ENCODE assay signal across 9 cellular contexts in genomic region chr1:226135059-226135651, GRCh38. TPM values are rescaled to one million over a fixed set of nuclear protein-coding genes. Genes with fewer than 3 reads are reported as not detected.
DNase-seq lines count a peak whose midpoint lies in the region; ATAC-seq and TF ChIP-seq lines count a peak whose summit lies in the region.
"Had no signal": no experiment of that assay in that cellular context is flagged by ENCODE, and none has a peak within 500 bp of the region (broad histone marks: within the 10 kb centered on the region; RNA-seq: fewer than 3 reads in every experiment).

No MANE protein-coding gene starts in this region.

- no peak overlapping the region for H3K4me3 Mint-ChIP-seq in neural progenitor cell
- H3K4me3 Mint-ChIP-seq: activated naive CD8-positive, alpha-beta T cell treated with anti-CD3 and anti-CD28 coated beads, Interleukin-2, amount 10 ng/mL, durations not matched to agents 7 days and 5 days had no signal

- H3K79me2 ChIP-seq in neural progenitor cell (ENCODE audit: low read depth) = no peaks in the 10 kb centered on the region

- H3K27me3 ChIP-seq in neural progenitor cell = no peaks in the 10 kb centered on the region

- H4K20me1 ChIP-seq in neural progenitor cell (ENCODE audit: low read depth) = no peaks in the 10 kb centered on the region

- H3K9me3 ChIP-seq in neural progenitor cell (ENCODE audit: low read depth) = no peaks in the 10 kb centered on the region

- H3K9me3 Mint-ChIP-seq in neural progenitor cell = no peaks in the 10 kb centered on the region
- H3K9me3 Mint-ChIP-seq: activated naive CD8-positive, alpha-beta T cell treated with anti-CD3 and anti-CD28 coated beads, Interleukin-2, amount 10 ng/mL, durations not matched to agents 7 days and 5 days had no signal

- TF ChIP-seq CTCF in neural progenitor cell (IDR thresholded peaks at IDR 0.05) = no peak

- peak overlapping the region; percentile 24 for H3K4me2 ChIP-seq in neural progenitor cell

- no peaks in the 10 kb centered on the region for H3K36me3 Mint-ChIP-seq in neural progenitor cell

- no peaks in the 10 kb centered on the region for H3K36me3 ChIP-seq in neural progenitor cell

- H3K9ac ChIP-seq in neural progenitor cell = no peak overlapping the region

- H3K27me3 Mint-ChIP-seq in neural progenitor cell (ENCODE audit: insufficient read depth, low read depth) = peaks cover 7% of the 10 kb centered on the region
- H3K27me3 Mint-ChIP-seq: activated naive CD8-positive, alpha-beta T cell treated with anti-CD3 and anti-CD28 coated beads, Interleukin-2, amount 10 ng/mL, durations not matched to agents 7 days and 5 days had no signal

- H2AFZ ChIP-seq in neural progenitor cell (replicated peaks) = peak overlapping the region; percentile 77

- H3K27ac ChIP-seq in epithelial cell of prostate (peak overlapping the region; percentile 15), neural progenitor cell (no peak overlapping the region)

- ATAC-seq in HG03521 (IDR thresholded peaks at IDR 0.05; ENCODE audit: unreplicated experiment) = no peak
- ATAC-seq in GM21390 (IDR thresholded peaks at IDR 0.05; ENCODE audit: unreplicated experiment) = no peak

- DNase-seq in DMS79 treated with DMSO at 0.1 percent for 48 hours (lab: John Stamatoyannopoulos, UW) (peak; percentile 21), NCI-H526 treated with DMSO at 0.1 percent for 48 hours (lab: John Stamatoyannopoulos, UW) (peak; percentile 7), epithelial cell of prostate (ENCODE audit: low read depth, low spot score) (no peak), neural progenitor cell (ENCODE audit: low spot score) (no peak), NCI-H748 (lab: John Stamatoyannopoulos, UW; ENCODE audit: unreplicated experiment) (no peak)
- no peak for DNase-seq in stimulated activated CD4-positive, alpha-beta T cell treated with anti-CD3 and anti-CD28 coated beads, Interleukin-2, amount 100 ng/mL, for 48 hours
- DNase-seq: activated naive CD8-positive, alpha-beta T cell treated with anti-CD3 and anti-CD28 coated beads, Interleukin-2, amount 10 ng/mL, durations not matched to agents 7 days and 5 days had no signal

- peaks cover 5% of the 10 kb centered on the region for H3F3A ChIP-seq in neural progenitor cell (ENCODE audit: low read depth)

- peak overlapping the region; percentile 0 for H3K27ac Mint-ChIP-seq in neural progenitor cell
- H3K27ac Mint-ChIP-seq: activated naive CD8-positive, alpha-beta T cell treated with anti-CD3 and anti-CD28 coated beads, Interleukin-2, amount 10 ng/mL, durations not matched to agents 7 days and 5 days had no signal

- peaks cover 28% of the 10 kb centered on the region for H3K4me1 Mint-ChIP-seq in neural progenitor cell

- H3K4me3 ChIP-seq in neural progenitor cell = no peak overlapping the region

- H3K4me1 ChIP-seq in neural progenitor cell = peaks cover 13% of the 10 kb centered on the region

RNA-seq across cellular contexts. Expression of gene ACBD3, which starts 51.4 kb away (rescaled TPM):
- total RNA-seq in neural progenitor cell (ENCODE audit: low replicate concordance) = 23.4 and 32.3 TPM in 2 replicates

Comparison
In these comparisons a context has a peak if more than half of its experiments do, and no peak if none do; other contexts are left out.
1. DNase-seq: peak in DMS79 treated with DMSO at 0.1 percent for 48 hours (single experiment) and NCI-H526 treated with DMSO at 0.1 percent for 48 hours (single experiment); none in epithelial cell of prostate (single experiment), neural progenitor cell (single experiment), stimulated activated CD4-positive, alpha-beta T cell treated with anti-CD3 and anti-CD28 coated beads, Interleukin-2, amount 100 ng/mL, for 48 hours (0 of 2) and NCI-H748 (single experiment).